ENCODE assay signal across 23 cellular contexts in the genomic region with DNA sequence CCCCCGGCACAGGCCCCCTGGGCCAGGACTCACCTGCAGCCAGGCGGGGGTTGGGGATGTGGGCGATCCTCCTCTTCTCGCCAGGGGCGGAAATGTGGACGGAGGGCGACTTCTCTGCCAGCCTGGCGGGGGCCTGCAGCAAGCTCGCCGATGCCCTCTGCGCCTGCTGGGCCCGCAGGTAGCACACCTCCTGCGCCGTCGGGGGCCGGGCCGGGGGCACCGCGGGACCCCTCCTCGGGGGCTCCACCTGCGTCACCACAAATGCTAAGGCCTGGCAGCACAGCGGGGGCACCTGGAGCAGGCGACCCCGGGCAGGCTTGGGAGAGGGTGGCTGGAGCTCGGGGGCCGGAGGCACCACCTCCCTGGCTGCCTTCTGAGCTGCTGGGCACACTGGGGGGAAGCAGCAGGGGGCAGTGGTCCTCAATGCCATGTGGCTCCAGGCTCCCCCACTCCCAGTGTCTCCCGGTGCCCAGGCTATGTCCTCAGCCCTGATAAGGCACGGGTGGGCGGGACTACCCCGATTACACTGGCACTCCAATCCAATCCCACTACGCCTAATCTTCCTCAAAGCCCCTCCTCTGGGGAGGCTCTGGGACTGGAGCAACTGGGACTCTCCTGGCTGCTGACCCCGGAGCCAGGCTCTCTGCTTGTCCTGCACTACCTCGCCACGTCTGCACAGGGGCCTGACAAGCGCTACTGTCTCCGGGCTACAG. TPM values are rescaled to one million over a fixed set of nuclear protein-coding genes. Genes with fewer than 3 reads are reported as not detected.
DNase-seq lines count a peak whose midpoint lies in the region; ATAC-seq and TF ChIP-seq lines count a peak whose summit lies in the region.
"Had no signal": no experiment of that assay in that cellular context is flagged by ENCODE, and none has a peak within 500 bp of the region (broad histone marks: within the 10 kb centered on the region; RNA-seq: fewer than 3 reads in every experiment).

No MANE protein-coding gene starts in this region.

- peaks cover 0 to 7% of the 10 kb centered on the region in 2 experiments; a peak in 1 of 4 replicates for H3K4me1 ChIP-seq in SK-N-SH (ENCODE audit: control insufficient read depth in 1 of 2, insufficient read depth in 2 of 2, low read depth in 1 of 2, low read length in 1 of 2)
- H3K4me1 ChIP-seq in mesendoderm (ENCODE audit: control insufficient read depth, low read depth, low read length) = no peaks in the 10 kb centered on the region

- H2BK5ac ChIP-seq in mesendoderm (ENCODE audit: low read length) = no peak overlapping the region

- no peak for TF ChIP-seq CTCF in SK-N-SH (IDR thresholded peaks at IDR 0.05)
- TF ChIP-seq CTCF in WERI-Rb-1 (IDR thresholded peaks at IDR 0.05; ENCODE audit: low read depth, low read length) = 0 out of 2 replicates have a peak, but pooled peaks have one; percentile 5

- no peak overlapping the region for H2AK5ac ChIP-seq in mesendoderm (ENCODE audit: low read length)

- peaks cover 15 to 44% of the 10 kb centered on the region in 2 experiments for H3K36me3 ChIP-seq in SK-N-SH (replicated peaks in 1 of 2; ENCODE audit: control insufficient read depth in 1 of 2, insufficient read depth in 2 of 2, low read length in 1 of 2)
- H3K36me3 ChIP-seq in WERI-Rb-1 = peaks cover 64% of the 10 kb centered on the region
- peaks cover 2% of the 10 kb centered on the region for H3K36me3 ChIP-seq in mesendoderm (ENCODE audit: control insufficient read depth, insufficient read depth, low read length)

- H3K27me3 Mint-ChIP-seq in activated CD4-positive, alpha-beta memory T cell treated with anti-CD3 and anti-CD28 coated beads for 36 hours = no peaks in the 10 kb centered on the region

- H3F3A ChIP-seq in SK-N-SH (replicated peaks; ENCODE audit: insufficient read depth) = peaks cover 6% of the 10 kb centered on the region

- H3K27ac Mint-ChIP-seq in activated CD4-positive, alpha-beta memory T cell treated with anti-CD3 and anti-CD28 coated beads for 36 hours = no peak overlapping the region
- H3K27ac Mint-ChIP-seq: CD8-positive, alpha-beta T cell had no signal

- H3K27ac ChIP-seq in SK-N-SH (ENCODE audit: low read depth in 2 of 2, low read length in 1 of 2) (no peak overlapping the region; a peak in 1 of 4 replicates), WERI-Rb-1 (peak overlapping the region; percentile 23), mesendoderm (ENCODE audit: low read depth, low read length) (no peak overlapping the region)
- H3K27ac ChIP-seq: HL-60 had no signal

- H2AFZ ChIP-seq in SK-N-SH (ENCODE audit: low read depth) = no peak overlapping the region

- H3K4me2 ChIP-seq in SK-N-SH (no peak overlapping the region), mesendoderm (ENCODE audit: low read length) (no peak overlapping the region)

- no peak overlapping the region for H3K23ac ChIP-seq in mesendoderm (ENCODE audit: low read length)

- H2BK120ac ChIP-seq in mesendoderm (ENCODE audit: low read depth, low read length) = no peak overlapping the region

- H3K79me1 ChIP-seq in mesendoderm (ENCODE audit: low read length) = peaks cover 2% of the 10 kb centered on the region

- H3K18ac ChIP-seq in mesendoderm (ENCODE audit: low read length) = no peak overlapping the region

- no peaks in the 10 kb centered on the region for H3K9me3 Mint-ChIP-seq in activated CD4-positive, alpha-beta memory T cell treated with anti-CD3 and anti-CD28 coated beads for 36 hours
- H3K9me3 Mint-ChIP-seq: CD8-positive, alpha-beta T cell had no signal

- no peak overlapping the region for H3K56ac ChIP-seq in mesendoderm (ENCODE audit: low read length)

- no peaks in the 10 kb centered on the region for H3K9me2 ChIP-seq in SK-N-SH

- no peak overlapping the region for H3K4ac ChIP-seq in mesendoderm (ENCODE audit: low read depth, low read length)

- no peak for ATAC-seq in SK-N-SH treated with all-trans-retinoic acid at 6 μM for 48 hours
- ATAC-seq: CD8-positive, alpha-beta T cell; Right ventricle myocardium inferior had no signal

- H3K36me3 Mint-ChIP-seq in activated CD4-positive, alpha-beta memory T cell treated with anti-CD3 and anti-CD28 coated beads for 36 hours = peaks cover 21% of the 10 kb centered on the region

- H3K4me1 Mint-ChIP-seq in activated CD4-positive, alpha-beta memory T cell treated with anti-CD3 and anti-CD28 coated beads for 36 hours (ENCODE audit: low read depth) = no peaks in the 10 kb centered on the region

- peaks cover 14% of the 10 kb centered on the region; the same call in 1 of the 2 replicates for H4K20me1 ChIP-seq in SK-N-SH (ENCODE audit: insufficient read depth)

- 94% methylated on average over 16 of the region's 36 CpGs for WGBS in SK-N-SH (ENCODE audit: low lambda C conversion rate)
- WGBS in mesendoderm (ENCODE audit: extremely low coverage, insufficient coverage, low lambda C conversion rate) = no CpG with 5 or more reads among the region's 36 CpGs

- H4K8ac ChIP-seq in mesendoderm (ENCODE audit: low read depth, low read length) = no peak overlapping the region

- H4K5ac ChIP-seq in mesendoderm (ENCODE audit: low read length) = no peak overlapping the region

- no peaks in the 10 kb centered on the region for H3K9me3 ChIP-seq in SK-N-SH
- no peaks in the 10 kb centered on the region for H3K9me3 ChIP-seq in WERI-Rb-1 (ENCODE audit: severe bottlenecking)

- TF ChIP-seq EP300 in SK-N-SH (IDR thresholded peaks at IDR 0.05; ENCODE audit: borderline replicate concordance in 1 of 2, low read depth in 1 of 2, low read length in 1 of 2) = no peak

- H3K79me2 ChIP-seq in SK-N-SH (ENCODE audit: insufficient read depth) = peaks cover 25% of the 10 kb centered on the region; the same call in 1 of the 2 replicates
- no peaks in the 10 kb centered on the region for H3K79me2 ChIP-seq in mesendoderm (ENCODE audit: control insufficient read depth, insufficient read depth, low read length)

- no peak overlapping the region for H2BK15ac ChIP-seq in mesendoderm (replicated peaks; ENCODE audit: low read depth)

- no peak for TF ChIP-seq RAD21 in SK-N-SH (IDR thresholded peaks at IDR 0.05; ENCODE audit: low read length)

- H3K4me3 ChIP-seq in SK-N-SH (ENCODE audit: low read depth in 2 of 2, low read length in 1 of 2) = no peak overlapping the region
- H3K4me3 ChIP-seq in WERI-Rb-1 (ENCODE audit: low read depth, low read length) = no peak overlapping the region
- no peak overlapping the region for H3K4me3 ChIP-seq in mesendoderm (ENCODE audit: low read length)

- H3K9ac ChIP-seq in SK-N-SH = no peak overlapping the region
- no peak overlapping the region for H3K9ac ChIP-seq in mesendoderm (ENCODE audit: low read length)

- H3K4me3 Mint-ChIP-seq in activated CD4-positive, alpha-beta memory T cell treated with anti-CD3 and anti-CD28 coated beads for 36 hours = no peak overlapping the region
- H3K4me3 Mint-ChIP-seq: CD8-positive, alpha-beta T cell had no signal

- intact Hi-C loops in activated CD4-positive, alpha-beta memory T cell treated with anti-CD3 and anti-CD28 coated beads for 36 hours (cut with micrococcal nuclease) = no loop called here

- CTCF ChIA-PET in SK-N-SH (lab: Yijun Ruan, JAX) = interaction anchor here (0.7 to 8.1 kb wide), 5 partner anchors 17 to 151 kb away, joined by 3 to 188 read pairs (median 6); no protein-coding TSS in a partner anchor
- CTCF ChIA-PET in activated CD4-positive, alpha-beta memory T cell treated with anti-CD3 and anti-CD28 coated beads for 36 hours (lab: Charles Lee) = interaction anchor here (0.8 kb wide), 1 partner anchor 14 kb away, joined by 3 read pairs; no protein-coding TSS in a partner anchor

- H3K27me3 ChIP-seq in SK-N-SH (ENCODE audit: insufficient read depth) = no peaks in the 10 kb centered on the region
- H3K27me3 ChIP-seq in WERI-Rb-1 (ENCODE audit: insufficient read depth, low read depth, severe bottlenecking) = no peaks in the 10 kb centered on the region
- H3K27me3 ChIP-seq in mesendoderm (ENCODE audit: insufficient read depth, low read length, poor library complexity) = no peaks in the 10 kb centered on the region

- POLR2A ChIA-PET in SK-N-SH (lab: Yijun Ruan, JAX) = no interaction called here
- POLR2A ChIA-PET in activated CD4-positive, alpha-beta memory T cell treated with anti-CD3 and anti-CD28 coated beads for 36 hours (lab: Charles Lee) = no interaction called here

- DNase-seq in SK-N-SH = peak; percentile 55
- DNase-seq in D341Med (ENCODE audit: low spot score) = peak; percentile 68
- DNase-seq in WERI-Rb-1 = peak; percentile 85
- peak; percentile 39 for DNase-seq in mesendoderm
- no peak for DNase-seq in DMS153 (lab: John Stamatoyannopoulos, UW)
- no peak for DNase-seq in activated CD4-positive, alpha-beta memory T cell treated with anti-CD3 and anti-CD28 coated beads for 36 hours
- no peak for DNase-seq in medulla oblongata (ENCODE audit: extremely low spot score)
- DNase-seq: 8988T; C1 segment of cervical spinal cord; CD8-positive, alpha-beta T cell; EL; GF-D8; KG1; NCI-H1105; NCI-H146; NCI-H2029; NCI-H226; NCI-H524; NCI-H774; OCI-M1 had no signal

TF ChIP-seq in SK-N-SH, 30 proteins besides CTCF, POLR2A, EP300 and RAD21 (continues in another document):
- no peak for TF ChIP-seq MAX (IDR thresholded peaks at IDR 0.05; ENCODE audit: low read depth)

TF ChIP-seq in SK-N-SH treated with all-trans-retinoic acid at 6 μM for 48 hours, 23 proteins besides CTCF, POLR2A, EP300 and RAD21:
- no peak for TF ChIP-seq ZNF565 (CRISPR knock-in tag; conservative IDR thresholded peaks at IDR 0.05; ENCODE audit: low read depth)

RNA-seq across cellular contexts. Expression of gene ATP8B3, which starts 11.6 kb away (rescaled TPM):
- polyA plus RNA-seq in SK-N-SH (2012; rRNA removed) = 6.2 and 8.0 TPM in 2 replicates
- polyA plus RNA-seq in SK-N-SH (2012; cell fraction: cytosol; rRNA removed) = 3.1 and 4.9 TPM in 2 replicates
- 20.8 and 25.6 TPM in 2 replicates for polyA plus RNA-seq in SK-N-SH (2012; cell fraction: nucleus; rRNA removed)
- polyA plus RNA-seq in mesendoderm (2013, experiment 1 of 2) = 0.20 TPM
- polyA plus RNA-seq in mesendoderm (2013, experiment 2 of 2) = 0.20 TPM
- total RNA-seq in activated CD4-positive, alpha-beta memory T cell treated with anti-CD3 and anti-CD28 coated beads for 36 hours = 1 to 10 TPM; 9.6 to 10.0 TPM

RNA-seq across cellular contexts. Expression of gene REXO1, which starts 24.6 kb away (rescaled TPM):
- polyA plus RNA-seq in SK-N-SH (2012; rRNA removed) = 9.0 and 18.8 TPM in 2 replicates
- 7.1 and 12.6 TPM in 2 replicates for polyA plus RNA-seq in SK-N-SH (2012; cell fraction: cytosol; rRNA removed)
- 87.2 and 224 TPM in 2 replicates for polyA plus RNA-seq in SK-N-SH (2012; cell fraction: nucleus; rRNA removed)
- 28.3 TPM for polyA plus RNA-seq in mesendoderm (2013, experiment 1 of 2)
- polyA plus RNA-seq in mesendoderm (2013, experiment 2 of 2) = 27.2 TPM
- total RNA-seq in activated CD4-positive, alpha-beta memory T cell treated with anti-CD3 and anti-CD28 coated beads for 36 hours = 10 to 100 TPM; 41.9 to 45.3 TPM

RNA-seq across cellular contexts. Expression of gene KLF16, which starts 39.7 kb away (rescaled TPM):
- polyA plus RNA-seq in SK-N-SH (2012; rRNA removed) = 11.3 and 16.1 TPM in 2 replicates
- polyA plus RNA-seq in SK-N-SH (2012; cell fraction: cytosol; rRNA removed) = 11.6 and 17.8 TPM in 2 replicates
- polyA plus RNA-seq in SK-N-SH (2012; cell fraction: nucleus; rRNA removed) = 28.7 and 43.5 TPM in 2 replicates
- 32.7 TPM for polyA plus RNA-seq in mesendoderm (2013, experiment 1 of 2)
- 33.5 TPM for polyA plus RNA-seq in mesendoderm (2013, experiment 2 of 2)
- 10 to 100 TPM; 23.3 to 24.2 TPM for total RNA-seq in activated CD4-positive, alpha-beta memory T cell treated with anti-CD3 and anti-CD28 coated beads for 36 hours

Comparison
In these comparisons a context has a peak if more than half of its experiments do, and no peak if none do; other contexts are left out.
1. DNase-seq: peak in SK-N-SH (single experiment), D341Med (single experiment), WERI-Rb-1 (single experiment) and mesendoderm (single experiment); none in DMS153 (single experiment), activated CD4-positive, alpha-beta memory T cell treated with anti-CD3 and anti-CD28 coated beads for 36 hours (single experiment) and medulla oblongata (single experiment).